In genomic region chr14:50978888-50979287, GRCh38 we compare ENCODE assay signal across 12 cellular contexts. TPM values are rescaled to one million over a fixed set of nuclear protein-coding genes. Genes with fewer than 3 reads are reported as not detected.
DNase-seq lines count a peak whose midpoint lies in the region; ATAC-seq and TF ChIP-seq lines count a peak whose summit lies in the region.
"Had no signal": no experiment of that assay in that cellular context is flagged by ENCODE, and none has a peak within 500 bp of the region (broad histone marks: within the 10 kb centered on the region; RNA-seq: fewer than 3 reads in every experiment).

No MANE protein-coding gene starts in this region.

- no peak overlapping the region for H3K4me3 Mint-ChIP-seq in type B pancreatic cell
- H3K4me3 Mint-ChIP-seq: CD4-positive, CD25-positive, alpha-beta regulatory T cell had no signal

- no peaks in the 10 kb centered on the region for H3K4me1 Mint-ChIP-seq in type B pancreatic cell (ENCODE audit: unreplicated experiment)
- H3K4me1 Mint-ChIP-seq: CD4-positive, CD25-positive, alpha-beta regulatory T cell had no signal

- no peak overlapping the region for H3K27ac Mint-ChIP-seq in type B pancreatic cell
- H3K27ac Mint-ChIP-seq: CD4-positive, CD25-positive, alpha-beta regulatory T cell had no signal

- TF ChIP-seq CTCF in type B pancreatic cell (conservative IDR thresholded peaks at IDR 0.05): no peak

- H3K36me3 Mint-ChIP-seq in type B pancreatic cell: no peaks in the 10 kb centered on the region
- H3K36me3 Mint-ChIP-seq: CD4-positive, CD25-positive, alpha-beta regulatory T cell had no signal

- peak; percentile 23 for DNase-seq in kidney tubule cell (ENCODE audit: low spot score)
- no peak for DNase-seq in NCI-H2171 treated with DMSO at 0.1 percent for 48 hours (lab: John Stamatoyannopoulos, UW)
- DNase-seq in activated CD4-positive, CD25-positive, alpha-beta regulatory T cell treated with anti-CD3 and anti-CD28 coated beads, Interleukin-2, amount 50 U/mL, for 72 hours: no peak
- DNase-seq in type B pancreatic cell (ENCODE audit: extremely low spot score, unreplicated experiment): no peak
- DNase-seq: CD4-positive, CD25-positive, alpha-beta regulatory T cell; hippocampal formation; NCI-H524 treated with DMSO at 0.1 percent for 48 hours had no signal

- no peaks in the 10 kb centered on the region for H3K9me3 Mint-ChIP-seq in type B pancreatic cell

- peak; percentile 91 for ATAC-seq in GM18870 (IDR thresholded peaks at IDR 0.05; ENCODE audit: unreplicated experiment)
- ATAC-seq in GM21528 (IDR thresholded peaks at IDR 0.05; ENCODE audit: low FRiP score, unreplicated experiment): peak; percentile 80
- ATAC-seq in HG03097 (IDR thresholded peaks at IDR 0.05; ENCODE audit: low FRiP score, unreplicated experiment): peak; percentile 85
- no peak for ATAC-seq in GM21723 (IDR thresholded peaks at IDR 0.05; ENCODE audit: unreplicated experiment)
- ATAC-seq: activated CD4-positive, CD25-positive, alpha-beta regulatory T cell treated with anti-CD3 and anti-CD28 coated beads, Interleukin-2, amount 50 U/mL, for 24 hours had no signal

- peaks cover 6% of the 10 kb centered on the region for H3K27me3 Mint-ChIP-seq in type B pancreatic cell

RNA-seq across cellular contexts. Expression of gene PYGL, which starts 34.6 kb away (rescaled TPM):
- 27.3 and 38.8 TPM in 2 replicates for total RNA-seq in type B pancreatic cell (ENCODE audit: low replicate concordance)
